In genomic region chr21:36385233-36385908, GRCh38 we compare ENCODE assay signal across 8 cellular contexts. TPM values are rescaled to one million over a fixed set of nuclear protein-coding genes. Genes with fewer than 3 reads are reported as not detected.
A peak's percentile ranks its signal among the peaks of the same experiment; 100 is the strongest.
DNase-seq lines count a peak whose midpoint lies in the region; ATAC-seq and TF ChIP-seq lines count a peak whose summit lies in the region.

CHAF1B (plus strand) TSS chr21:36385392; CDS start chr21:36386137, 745 bp downstream.

- WGBS in neuronal stem cell (ENCODE audit: extremely low coverage in 2 of 2, insufficient read length in 2 of 2, insufficient replicate concordance in 1 of 2), 2 donors, result no CpG with 5 or more reads among the region's 75 CpGs

- H3K9ac ChIP-seq in neuronal stem cell (ENCODE audit: low read depth, low read length, poor library complexity), result no peak within 1 kb of the TSS
- H3K9ac ChIP-seq in stomach smooth muscle (ENCODE audit: low read length in 2 of 2), result peak within 1 kb of the TSS; percentile 51 to 72

- H3K4me3 ChIP-seq in foreskin fibroblast (ENCODE audit: low read depth in 1 of 2, low read length in 2 of 2) (peak within 1 kb of the TSS; percentile 60 to 75), neuronal stem cell (ENCODE audit: low read length in 2 of 2) (peak within 1 kb of the TSS; percentile 85 to 86), stomach smooth muscle (ENCODE audit: low read length in 2 of 2) (peak within 1 kb of the TSS; percentile 55 to 71)

- no peak within 1 kb of the TSS for H4K91ac ChIP-seq in neuronal stem cell (ENCODE audit: low read depth, low read length, poor library complexity)

- H3K18ac ChIP-seq in neuronal stem cell (ENCODE audit: low read length), result peak within 1 kb of the TSS; percentile 66

- no peak for TF ChIP-seq CTCF in foreskin fibroblast (IDR thresholded peaks at IDR 0.05; ENCODE audit: low read depth, low read length)

- H3K27ac ChIP-seq in neuronal stem cell (replicated peaks; ENCODE audit: low read length) (no peak within 1 kb of the TSS), stomach smooth muscle (ENCODE audit: low read length) (no peak within 1 kb of the TSS)

- peaks cover 2% of the 10 kb centered on the region for H3K79me1 ChIP-seq in neuronal stem cell (ENCODE audit: low read depth, low read length)

- H2BK5ac ChIP-seq in neuronal stem cell (ENCODE audit: low read length), result no peak within 1 kb of the TSS

- no peak within 1 kb of the TSS for H3K4ac ChIP-seq in neuronal stem cell (ENCODE audit: low read length)

- H2BK15ac ChIP-seq in neuronal stem cell (ENCODE audit: low read length), result no peak within 1 kb of the TSS

- H3K27me3 ChIP-seq in neuronal stem cell (ENCODE audit: control insufficient read depth in 3 of 3, insufficient read depth in 3 of 3, low read depth in 1 of 3, low read length in 3 of 3), result no peaks in the 10 kb centered on the region
- H3K27me3 ChIP-seq in stomach smooth muscle (ENCODE audit: control insufficient read depth in 1 of 2, insufficient read depth in 2 of 2, low read length in 2 of 2), result no peaks in the 10 kb centered on the region

- peak within 1 kb of the TSS; percentile 61 for H3K4me2 ChIP-seq in neuronal stem cell (ENCODE audit: insufficient read depth, low read length, poor library complexity, severe bottlenecking)

- H2BK120ac ChIP-seq in neuronal stem cell (ENCODE audit: low read depth, low read length), result no peak within 1 kb of the TSS

- peaks cover 0 to 3% of the 10 kb centered on the region in 2 donors for H3K4me1 ChIP-seq in neuronal stem cell (ENCODE audit: control insufficient read depth in 2 of 2, insufficient read depth in 1 of 2, low read depth in 1 of 2, low read length in 2 of 2)
- H3K4me1 ChIP-seq in stomach smooth muscle (ENCODE audit: control insufficient read depth, insufficient read depth, low read length), result peaks cover 5% of the 10 kb centered on the region

- ATAC-seq in GM21786 (IDR thresholded peaks at IDR 0.05; ENCODE audit: unreplicated experiment), result peak; percentile 81

- no peak within 1 kb of the TSS for H2AK5ac ChIP-seq in neuronal stem cell (ENCODE audit: low read depth, low read length)

- peak; percentile 76 for DNase-seq in EH (ENCODE audit: low read depth)
- peak; percentile 48 to 60 for DNase-seq in Kasumi-1 (lab: John Stamatoyannopoulos, UW)
- peak; percentile 50 to 64 for DNase-seq in SHP77 (lab: John Stamatoyannopoulos, UW)
- DNase-seq in activated effector memory CD4-positive, alpha-beta T cell treated with anti-CD3 and anti-CD28 coated beads, Interleukin-2, amount 50 U/mL, for 16 hours, result peak; percentile 93
- peak; percentile 62 to 89 for DNase-seq in foreskin fibroblast
- peak; percentile 87 for DNase-seq in neuronal stem cell (ENCODE audit: low spot score)

- H3K9me3 ChIP-seq in neuronal stem cell (replicated peaks in 1 of 2; ENCODE audit: control insufficient read depth in 2 of 2, insufficient read depth in 1 of 2, low read depth in 1 of 2, low read length in 2 of 2) (peaks cover 0 to 2% of the 10 kb centered on the region in 2 donors), stomach smooth muscle (ENCODE audit: control insufficient read depth in 2 of 2, low read length in 2 of 2) (no peaks in the 10 kb centered on the region)

- H2AFZ ChIP-seq in neuronal stem cell (ENCODE audit: low read length), result peak within 1 kb of the TSS; percentile 93

- no peak within 1 kb of the TSS for H3K14ac ChIP-seq in neuronal stem cell (ENCODE audit: low read length)

- H3K23ac ChIP-seq in neuronal stem cell (ENCODE audit: low read depth, low read length, poor library complexity), result no peak within 1 kb of the TSS

- no peak within 1 kb of the TSS for H2BK12ac ChIP-seq in neuronal stem cell (ENCODE audit: low read length)

- no peak within 1 kb of the TSS for H4K8ac ChIP-seq in neuronal stem cell (ENCODE audit: low read depth, low read length)

- peaks cover 8 to 42% of the 10 kb centered on the region in 2 donors for H3K36me3 ChIP-seq in neuronal stem cell (replicated peaks in 1 of 2; ENCODE audit: control insufficient read depth in 2 of 2, insufficient read depth in 2 of 2, low read length in 2 of 2)
- H3K36me3 ChIP-seq in stomach smooth muscle (ENCODE audit: control insufficient read depth in 2 of 2, insufficient read depth in 2 of 2, low read length in 2 of 2), result no peaks in the 10 kb centered on the region

RNA-seq across cellular contexts. Expression of gene CHAF1B, which starts in this region (rescaled TPM):
- 14.8 TPM for polyA plus RNA-seq in neuronal stem cell (2013, experiment 1 of 2)
- 14.0 TPM for polyA plus RNA-seq in neuronal stem cell (2013, experiment 2 of 2)
